Comparison of ENCODE assay signal across 8 cellular contexts in the genomic region with DNA sequence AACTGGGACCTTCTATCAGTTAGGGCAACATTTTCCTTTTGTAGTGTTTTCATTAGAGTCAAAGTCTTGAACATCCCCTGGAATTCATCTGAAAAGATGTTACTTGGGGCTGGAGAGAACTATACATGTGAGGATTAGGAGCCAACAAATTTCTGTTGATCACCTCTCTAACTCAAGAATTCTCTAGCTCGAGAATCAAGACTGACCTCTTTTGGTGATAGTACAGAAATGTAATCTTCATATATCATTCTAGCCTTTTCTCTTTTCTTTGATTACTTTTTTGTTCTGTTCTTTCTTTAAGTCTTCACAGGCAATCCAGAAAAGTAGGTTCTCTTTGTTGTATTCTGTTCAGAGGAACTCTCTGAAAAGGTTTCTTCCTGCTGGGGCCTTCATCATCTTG. TPM values are rescaled to one million over a fixed set of nuclear protein-coding genes. Genes with fewer than 3 reads are reported as not detected.
A peak's percentile ranks its signal among the peaks of the same experiment; 100 is the strongest.
DNase-seq lines count a peak whose midpoint lies in the region; ATAC-seq, FAIRE-seq and TF ChIP-seq lines count a peak whose summit lies in the region.

No MANE protein-coding gene starts in this region.

- ATAC-seq in pancreas: peak in 2 of 4 donors; percentile 8 to 26

- FAIRE-seq in pancreas (lab: Jason Lieb, UNC): peak; percentile 34

- no peaks in the 10 kb centered on the region for H3K9me3 ChIP-seq in pancreas

- peaks cover 26 to 69% (median 67%) of the 10 kb centered on the region in 3 donors for H3K4me1 ChIP-seq in pancreas

- no peak for DNase-seq in GM06990 (ENCODE audit: extremely low read depth, insufficient read length)
- peak; percentile 65 for DNase-seq in NAMALWA (ENCODE audit: low spot score)
- peak; percentile 13 for DNase-seq in cerebellar cortex (ENCODE audit: low spot score)
- DNase-seq in pancreas: no peak
- no peak for DNase-seq in effector CD8-positive, alpha-beta T cell (lab: John Stamatoyannopoulos, UW)
- DNase-seq in germinal center (ENCODE audit: low spot score): no peak
- DNase-seq in CD1c-positive myeloid dendritic cell (ENCODE audit: extremely low spot score): no peak
- DNase-seq in HuH-7.5 (ENCODE audit: low spot score): no peak

- intact Hi-C loops in pancreas (cut with DNase I): loop anchor here in 2 of 3 donors (10.0 kb wide), 1 partner anchor 62 kb away; no protein-coding TSS in a partner anchor

- TF ChIP-seq CTCF in GM06990 (IDR thresholded peaks at IDR 0.05; ENCODE audit: insufficient read depth, low read length, poor library complexity, severe bottlenecking) (peak; percentile 23), pancreas (IDR thresholded peaks at IDR 0.05) (no peak)

- H3K27ac ChIP-seq in pancreas: peak overlapping the region; percentile 67 to 85 (median 72)

- no peaks in the 10 kb centered on the region; the same call in 1 of the 2 replicates for H3K36me3 ChIP-seq in GM06990 (ENCODE audit: control insufficient read depth, insufficient read depth, low read length)
- H3K36me3 ChIP-seq in pancreas: no peaks in the 10 kb centered on the region

- WGBS in pancreas, 2 donors: 2 to 4% methylated on average over 1 of the region's 1 CpG

- no peaks in the 10 kb centered on the region for H3K27me3 ChIP-seq in GM06990 (replicated peaks; ENCODE audit: control insufficient read depth, insufficient read depth, low read length)
- H3K27me3 ChIP-seq in pancreas: no peaks in the 10 kb centered on the region

- no peak overlapping the region for H3K4me3 ChIP-seq in GM06990 (replicated peaks; ENCODE audit: low read depth, low read length)
- H3K4me3 ChIP-seq in pancreas: no peak overlapping the region

RNA-seq across cellular contexts. Expression of a gene that starts 26.4 kb away (rescaled TPM):
- total RNA-seq in pancreas: 10 to 100 TPM; 31.6 to 61.6 (median 40.6) TPM
- polyA plus RNA-seq in pancreas: 10 to 100 TPM in 1 of 2 donors, 1 to 10 TPM in 1; 9.4 to 18.5 TPM

Comparison
In these comparisons a context has a peak if more than half of its experiments do, and no peak if none do; other contexts are left out.
1. DNase-seq: peak in NAMALWA (single experiment) and cerebellar cortex (single experiment); none in GM06990 (single experiment), pancreas (0 of 6), effector CD8-positive, alpha-beta T cell (single experiment), germinal center (single experiment), CD1c-positive myeloid dendritic cell (single experiment) and HuH-7.5 (single experiment).